In genomic region chr2:223720367-223720766, GRCh38 we compare ENCODE assay signal across 15 cellular contexts.
"Had no signal": no experiment of that assay in that cellular context is flagged by ENCODE, and none has a peak within 500 bp of the region (broad histone marks: within the 10 kb centered on the region; RNA-seq: fewer than 3 reads in every experiment).

No MANE protein-coding gene starts in this region.

- H3K4me1 Mint-ChIP-seq: activated B cell treated with CpG ODN at 0.5 μM for 24 hours had no signal

- H3K27ac Mint-ChIP-seq: activated B cell treated with CpG ODN at 0.5 μM for 24 hours; activated CD8-positive, alpha-beta T cell treated with anti-CD3 and anti-CD28 coated beads for 36 hours; nephron progenitor cell; stimulated activated naive CD8-positive, alpha-beta T cell treated with anti-CD3 and anti-CD28 coated beads, Interleukin-15, Interleukin-2, amounts not matched to agents 100 ng/mL and 50 ng/mL, for 24 hours; type B pancreatic cell had no signal

- DNase-seq: activated B cell treated with CpG ODN at 0.5 μM for 24 hours; activated CD4-positive, alpha-beta T cell treated with anti-CD3 and anti-CD28 coated beads for 48 hours; activated CD8-positive, alpha-beta T cell treated with anti-CD3 and anti-CD28 coated beads for 36 hours; activated effector memory CD4-positive, alpha-beta T cell treated with Interleukin-2 at 50 U/mL for 16 hours; activated naive CD4-positive, alpha-beta T cell treated with anti-CD3 and anti-CD28 coated beads, Interleukin-2, amount 50 U/mL, for 16 hours; activated T-cell treated with anti-CD3 and anti-CD28 coated beads, Interleukin-2, amount 50 U/mL, for 4 hours; adrenal gland; left colon; lower lobe of right lung; nephron progenitor cell; right cardiac atrium; stimulated activated CD4-positive, alpha-beta T cell treated with anti-CD3 and anti-CD28 coated beads, Interleukin-15, amount 100 ng/mL, for 24 hours; stimulated activated CD4-positive, alpha-beta T cell treated with anti-CD3 and anti-CD28 coated beads, Interleukin-4, amount 100 ng/mL, for 24 hours had no signal

- H3K9me3 Mint-ChIP-seq: activated B cell treated with CpG ODN at 0.5 μM for 24 hours; activated T-cell treated with anti-CD3 and anti-CD28 coated beads, Interleukin-2, amount 50 U/mL, for 4 hours; stimulated activated naive CD8-positive, alpha-beta T cell treated with anti-CD3 and anti-CD28 coated beads, Interleukin-15, Interleukin-2, amounts not matched to agents 100 ng/mL and 50 ng/mL, for 24 hours had no signal

- H3K27me3 Mint-ChIP-seq: activated B cell treated with CpG ODN at 0.5 μM for 24 hours had no signal

- ATAC-seq: activated CD8-positive, alpha-beta T cell treated with anti-CD3 and anti-CD28 coated beads for 36 hours; activated T-cell treated with anti-CD3 and anti-CD28 coated beads, Interleukin-2, amount 50 U/mL, for 4 hours; left colon; lower lobe of right lung; right cardiac atrium had no signal

- H3K4me3 Mint-ChIP-seq: activated B cell treated with CpG ODN at 0.5 μM for 24 hours; activated CD8-positive, alpha-beta T cell treated with anti-CD3 and anti-CD28 coated beads for 36 hours; activated T-cell treated with anti-CD3 and anti-CD28 coated beads, Interleukin-2, amount 50 U/mL, for 4 hours; nephron progenitor cell; stimulated activated naive CD8-positive, alpha-beta T cell treated with anti-CD3 and anti-CD28 coated beads, Interleukin-15, Interleukin-2, amounts not matched to agents 100 ng/mL and 50 ng/mL, for 24 hours; type B pancreatic cell had no signal
